23 cellular contexts compared by ENCODE assay signal in the genomic region with DNA sequence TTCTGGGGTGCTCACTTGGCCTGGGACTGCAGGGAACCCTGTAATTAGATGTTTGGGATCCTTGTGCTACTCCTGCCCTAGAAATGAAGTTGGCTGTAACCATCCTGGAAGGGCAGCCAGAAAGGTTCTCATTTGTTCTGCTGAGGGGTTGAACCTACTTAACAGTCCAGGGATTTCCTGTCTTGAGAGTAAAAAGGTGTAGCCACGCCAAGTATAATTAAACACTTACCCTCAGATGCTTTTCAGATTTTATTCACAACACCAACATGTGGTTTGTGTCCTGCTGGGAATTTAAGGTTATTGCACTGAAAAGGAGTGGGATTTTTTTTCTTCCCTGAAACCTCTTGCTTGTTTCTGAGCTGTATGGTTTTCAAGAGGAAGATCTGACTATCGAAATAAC.
DNase-seq lines count a peak whose midpoint lies in the region; ATAC-seq and TF ChIP-seq lines count a peak whose summit lies in the region.
"Had no signal": no experiment of that assay in that cellular context is flagged by ENCODE, and none has a peak within 500 bp of the region (broad histone marks: within the 10 kb centered on the region; RNA-seq: fewer than 3 reads in every experiment).

No MANE protein-coding gene starts in this region.

- H3K27ac Mint-ChIP-seq in nephron, result peak overlapping the region in 2 of 3 experiments; percentile 48 to 81
- no peak overlapping the region for H3K27ac Mint-ChIP-seq in naive thymus-derived CD4-positive, alpha-beta T cell
- H3K27ac Mint-ChIP-seq: activated T-cell treated with anti-CD3 and anti-CD28 coated beads, Interleukin-2, amount 50 U/mL, for 24 hours; immature natural killer cell had no signal

- no peak overlapping the region for H4K8ac ChIP-seq in IMR-90 (ENCODE audit: low read depth in 2 of 2, low read length in 2 of 2)

- H2BK15ac ChIP-seq in IMR-90 (ENCODE audit: low read depth, low read length), result no peak overlapping the region; the same call in 2 of the 3 replicates

- H2AK9ac ChIP-seq in IMR-90 (replicated peaks; ENCODE audit: low read depth, low read length, poor library complexity), result no peak overlapping the region

- intact Hi-C loops in IMR-90 (cut with micrococcal nuclease), result loop anchor here (10.0 kb wide), 4 partner anchors 157 to 283 kb away; no protein-coding TSS in a partner anchor
- intact Hi-C loops in naive thymus-derived CD4-positive, alpha-beta T cell (cut with micrococcal nuclease), result no loop called here

- CTCF ChIA-PET in IMR-90 (lab: Yijun Ruan, JAX), result no interaction called here
- CTCF ChIA-PET in naive thymus-derived CD4-positive, alpha-beta T cell (lab: Charles Lee), result no interaction called here

- H3K4ac ChIP-seq in IMR-90 (ENCODE audit: low read depth, low read length), result no peak overlapping the region

- no peak overlapping the region for H2BK5ac ChIP-seq in IMR-90 (ENCODE audit: low read depth, low read length, poor library complexity, severe bottlenecking)

- no peaks in the 10 kb centered on the region for H3K36me3 Mint-ChIP-seq in nephron (ENCODE audit: low read depth)
- peaks cover 0 to 4% (median 0%) of the 10 kb centered on the region in 5 donors for H3K36me3 Mint-ChIP-seq in naive thymus-derived CD4-positive, alpha-beta T cell
- H3K36me3 Mint-ChIP-seq: immature natural killer cell had no signal

- H4K20me1 ChIP-seq in IMR-90 (ENCODE audit: insufficient read depth, low read length), result no peaks in the 10 kb centered on the region

- peaks cover 13% of the 10 kb centered on the region for H3K9me3 ChIP-seq in IMR-90 (ENCODE audit: control insufficient read depth, insufficient read depth, low read length)
- no peaks in the 10 kb centered on the region for H3K9me3 ChIP-seq in naive thymus-derived CD4-positive, alpha-beta T cell (ENCODE audit: control insufficient read depth in 2 of 3, low read length in 3 of 3)
- H3K9me3 ChIP-seq: adrenal gland had no signal

- in situ Hi-C loops in IMR-90 (cut with MboI; ENCODE audit: low sequenced_read_pairs) (no loop called here), astrocyte of the cerebellum (cut with HindIII; ENCODE audit: low sequenced_read_pairs) (no loop called here)

- no peak for TF ChIP-seq POLR2A in IMR-90 (IDR thresholded peaks at IDR 0.05; ENCODE audit: low read depth, low read length)

- H2AK5ac ChIP-seq in IMR-90 (ENCODE audit: low read depth, low read length), result no peak overlapping the region

- H2AFZ ChIP-seq in IMR-90 (replicated peaks; ENCODE audit: low read length, poor library complexity), result no peak overlapping the region
- H2AFZ ChIP-seq: hepatocyte had no signal

- no peak for TF ChIP-seq RAD21 in IMR-90 (IDR thresholded peaks at IDR 0.05; ENCODE audit: low read length)

- no peaks in the 10 kb centered on the region for H3K27me3 Mint-ChIP-seq in nephron (ENCODE audit: low read depth)
- H3K27me3 Mint-ChIP-seq in naive thymus-derived CD4-positive, alpha-beta T cell, result peaks cover 0 to 21% (median 2%) of the 10 kb centered on the region in 5 donors
- H3K27me3 Mint-ChIP-seq: activated T-cell treated with anti-CD3 and anti-CD28 coated beads, Interleukin-2, amount 50 U/mL, for 24 hours had no signal

- dilution Hi-C loops in IMR-90 (cut with HindIII; ENCODE audit: low sequenced_read_pairs, unreplicated experiment), result no loop called here

- H3K9ac ChIP-seq in IMR-90 (ENCODE audit: low read depth, low read length), result no peak overlapping the region

- TF ChIP-seq CTCF in IMR-90 (conservative IDR thresholded peaks at IDR 0.05; ENCODE audit: low read depth, low read length) (no peak), astrocyte of the cerebellum (IDR thresholded peaks at IDR 0.05; ENCODE audit: low read depth, low read length, missing control alignments) (peak; percentile 26), nephron (IDR thresholded peaks at IDR 0.05; ENCODE audit: unreplicated experiment in 3 of 3) (no peak)

- WGBS in IMR-90 (ENCODE audit: extremely low coverage in 2 of 2, insufficient read length in 1 of 2), 2 experiments, result no CpG with 5 or more reads among the region's 2 CpGs

- H3K27me3 ChIP-seq in IMR-90 (ENCODE audit: control insufficient read depth, insufficient read depth, low read length), result no peaks in the 10 kb centered on the region
- H3K27me3 ChIP-seq in naive thymus-derived CD4-positive, alpha-beta T cell (ENCODE audit: control insufficient read depth in 2 of 2, insufficient read depth in 2 of 2, low read length in 2 of 2), result no peaks in the 10 kb centered on the region
- H3K27me3 ChIP-seq: adrenal gland, foreskin keratinocyte, hepatocyte had no signal

- no peaks in the 10 kb centered on the region for H3K79me1 ChIP-seq in IMR-90 (ENCODE audit: low read depth in 1 of 2, low read length in 2 of 2)

- peak overlapping the region; percentile 34; the same call in 1 of the 2 replicates for H2BK20ac ChIP-seq in IMR-90 (ENCODE audit: low read depth, low read length)

- H2BK120ac ChIP-seq in IMR-90 (ENCODE audit: low read depth, low read length), result no peak overlapping the region

- H3K4me1 Mint-ChIP-seq in nephron, result peaks cover 50% of the 10 kb centered on the region
- no peaks in the 10 kb centered on the region for H3K4me1 Mint-ChIP-seq in naive thymus-derived CD4-positive, alpha-beta T cell
- H3K4me1 Mint-ChIP-seq: immature natural killer cell had no signal

- POLR2A ChIA-PET in IMR-90 (lab: Charles Lee; ENCODE audit: unreplicated experiment), result no interaction called here
- POLR2A ChIA-PET in naive thymus-derived CD4-positive, alpha-beta T cell (lab: Charles Lee), result no interaction called here

- H4K5ac ChIP-seq in IMR-90 (ENCODE audit: low read depth, low read length), result no peak overlapping the region

- H3K4me1 ChIP-seq in IMR-90 (ENCODE audit: control insufficient read depth, insufficient read depth, low read length), result peaks cover 9% of the 10 kb centered on the region
- no peaks in the 10 kb centered on the region for H3K4me1 ChIP-seq in naive thymus-derived CD4-positive, alpha-beta T cell (ENCODE audit: control insufficient read depth in 2 of 2, insufficient read depth in 2 of 2, low read length in 2 of 2)
- H3K4me1 ChIP-seq: adrenal gland had no signal

- H3K4me3 ChIP-seq in IMR-90 (ENCODE audit: insufficient read depth, low read depth, low read length) (no peak overlapping the region), astrocyte of the cerebellum (ENCODE audit: low read depth, low read length) (no peak overlapping the region)
- H3K4me3 ChIP-seq in naive thymus-derived CD4-positive, alpha-beta T cell (ENCODE audit: low read length), result no peak overlapping the region
- H3K4me3 ChIP-seq: adrenal gland, hepatocyte, lung, thoracic aorta had no signal

- H3K4me3 Mint-ChIP-seq in nephron, result no peak overlapping the region
- H3K4me3 Mint-ChIP-seq in naive thymus-derived CD4-positive, alpha-beta T cell, result no peak overlapping the region
- H3K4me3 Mint-ChIP-seq: activated T-cell treated with anti-CD3 and anti-CD28 coated beads, Interleukin-2, amount 50 U/mL, for 24 hours; immature natural killer cell had no signal

- no peak overlapping the region for H3K56ac ChIP-seq in IMR-90 (ENCODE audit: extremely low read depth, insufficient read depth, low read length)

- DNase-seq in COR-L47 (lab: John Stamatoyannopoulos, UW) (peak; percentile 75), IMR-90 (no peak), astrocyte of the cerebellum (ENCODE audit: low read depth) (peak; percentile 70), islet precursor cell (no peak)
- DNase-seq in naive thymus-derived CD4-positive, alpha-beta T cell, result no peak
- DNase-seq: activated CD4-positive, alpha-beta T cell treated with anti-CD3 and anti-CD28 coated beads for 1 hour; activated T-cell treated with anti-CD3 and anti-CD28 coated beads, Interleukin-2, amount 50 U/mL, for 24 hours; adrenal gland; AML-193; central memory CD4-positive, alpha-beta T cell; foreskin keratinocyte; immature natural killer cell; NCI-H1436; PC-3; SHP77 treated with DMSO at 0.1 percent for 48 hours; stimulated activated CD4-positive, alpha-beta T cell treated with anti-CD3 and anti-CD28 coated beads, Interleukin-2, amount 100 ng/mL, for 48 hours; stimulated activated naive CD4-positive, alpha-beta T cell had no signal

- peaks cover 3% of the 10 kb centered on the region; the same call in 1 of the 2 replicates for H3K9me1 ChIP-seq in IMR-90 (ENCODE audit: insufficient read depth, low read length)

- no peak overlapping the region for H3K27ac ChIP-seq in IMR-90 (ENCODE audit: insufficient read depth, low read length)
- H3K27ac ChIP-seq in naive thymus-derived CD4-positive, alpha-beta T cell (ENCODE audit: low read depth, low read length), result no peak overlapping the region
- H3K27ac ChIP-seq: adrenal gland, foreskin keratinocyte, hepatocyte, thoracic aorta had no signal

- peaks cover 11% of the 10 kb centered on the region for H3K9me3 Mint-ChIP-seq in nephron
- peaks cover 0 to 26% (median 6%) of the 10 kb centered on the region in 11 donors for H3K9me3 Mint-ChIP-seq in naive thymus-derived CD4-positive, alpha-beta T cell

- H3K14ac ChIP-seq in IMR-90 (replicated peaks; ENCODE audit: low read depth, low read length), result no peak overlapping the region

- no peak overlapping the region for H3K4me2 ChIP-seq in IMR-90 (ENCODE audit: low read depth, low read length)
- H3K4me2 ChIP-seq: hepatocyte had no signal

- ATAC-seq in IMR-90 (ENCODE audit: low read depth) (no peak), GM21381 (IDR thresholded peaks at IDR 0.05; ENCODE audit: unreplicated experiment) (no peak)
- no peak for ATAC-seq in naive thymus-derived CD4-positive, alpha-beta T cell
- ATAC-seq: foreskin keratinocyte, HepG2, PC-3 had no signal

- no peak overlapping the region for H4K91ac ChIP-seq in IMR-90 (ENCODE audit: insufficient read depth, low read depth, low read length)

- H3K36me3 ChIP-seq in IMR-90 (ENCODE audit: control insufficient read depth, insufficient read depth, low read length), result no peaks in the 10 kb centered on the region
- H3K36me3 ChIP-seq in naive thymus-derived CD4-positive, alpha-beta T cell (ENCODE audit: control insufficient read depth in 2 of 3, insufficient read depth in 3 of 3, low read length in 3 of 3), result no peaks in the 10 kb centered on the region
- H3K36me3 ChIP-seq: adrenal gland, thoracic aorta had no signal

- H3K23ac ChIP-seq in IMR-90 (ENCODE audit: low read depth, low read length), result no peak overlapping the region

- BruUV-seq in IMR-90 (replicated peaks; lab: Mats Ljungman, UMichigan), result no TSS peak

- no peak overlapping the region for H3K18ac ChIP-seq in IMR-90 (ENCODE audit: low read depth, low read length)

TF ChIP-seq in IMR-90, 13 proteins besides CTCF, POLR2A, EP300 and RAD21 (continues in another document):
- TF ChIP-seq BHLHE40 (IDR thresholded peaks at IDR 0.05; ENCODE audit: low read depth, low read length), result no peak
- no peak for TF ChIP-seq MAZ (IDR thresholded peaks at IDR 0.05; ENCODE audit: borderline replicate concordance, low read depth, low read length)
- TF ChIP-seq FOS (IDR thresholded peaks at IDR 0.05; ENCODE audit: low read depth, low read length), result no peak
- no peak for TF ChIP-seq RFX5 (IDR thresholded peaks at IDR 0.05; ENCODE audit: low read depth, low read length)
- TF ChIP-seq MAFK (IDR thresholded peaks at IDR 0.05; ENCODE audit: low read depth, low read length), result no peak
- TF ChIP-seq NFE2L2 (IDR thresholded peaks at IDR 0.05; ENCODE audit: low read depth, low read length), result no peak
- TF ChIP-seq SMC3 (IDR thresholded peaks at IDR 0.05; ENCODE audit: low read depth, low read length), result no peak
- TF ChIP-seq CEBPB (IDR thresholded peaks at IDR 0.05; ENCODE audit: low read depth, low read length), result no peak

Comparison
In these comparisons a context has a peak if more than half of its experiments do, and no peak if none do; other contexts are left out.
1. DNase-seq: peak in COR-L47 (single experiment) and astrocyte of the cerebellum (single experiment); none in IMR-90 (single experiment), naive thymus-derived CD4-positive, alpha-beta T cell (0 of 9) and islet precursor cell (single experiment).
2. H3K27ac Mint-ChIP-seq: peak in nephron (2 of 3); none in naive thymus-derived CD4-positive, alpha-beta T cell (0 of 9).